In the genomic region with DNA sequence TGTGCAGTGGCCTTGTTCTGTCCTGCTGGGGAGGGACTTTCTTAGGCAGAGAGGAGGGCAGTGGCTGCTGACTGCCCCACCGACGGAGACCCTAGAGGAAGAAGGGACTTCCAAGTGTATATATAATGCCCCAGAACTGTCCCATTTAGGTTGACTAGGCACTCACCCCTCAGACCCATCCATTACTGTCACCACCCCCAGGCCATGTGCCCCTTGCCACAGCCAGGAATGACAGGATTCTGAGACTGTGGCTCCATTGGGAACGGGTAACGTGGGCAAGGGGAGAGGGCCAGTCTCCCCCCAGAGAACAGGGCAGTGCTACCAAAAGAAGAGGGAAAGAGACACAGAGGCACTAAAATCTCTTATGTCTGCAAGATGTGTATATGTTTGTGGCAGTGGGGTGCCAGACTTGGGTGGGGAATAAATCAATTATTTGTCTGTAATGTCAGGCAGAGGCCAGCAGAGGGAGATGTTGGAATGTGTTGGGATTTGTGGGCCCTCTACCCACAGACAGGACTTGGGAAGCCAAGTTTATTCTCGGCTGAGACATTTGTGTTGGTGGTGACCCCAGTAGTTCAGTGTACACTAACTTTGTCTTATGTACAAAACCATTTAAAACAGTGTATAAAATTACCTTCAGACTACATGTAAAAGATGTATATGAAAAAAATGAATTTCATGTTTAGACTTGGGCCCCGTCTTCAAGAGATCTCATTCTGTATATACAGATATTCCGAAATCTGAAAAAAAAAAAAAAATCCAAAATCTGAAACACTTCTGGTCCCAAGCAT, we compare ENCODE assay signal across 8 cellular contexts. TPM values are rescaled to one million over a fixed set of nuclear protein-coding genes. Genes with fewer than 3 reads are reported as not detected.
DNase-seq lines count a peak whose midpoint lies in the region; ATAC-seq, FAIRE-seq and TF ChIP-seq lines count a peak whose summit lies in the region.

No MANE protein-coding gene starts in this region.

- H3K4me1 Mint-ChIP-seq in stimulated activated naive CD8-positive, alpha-beta T cell treated with anti-CD3 and anti-CD28 coated beads, Interleukin-15, amount 100 ng/mL, for 72 hours = no peaks in the 10 kb centered on the region

- no peak overlapping the region for H3K27ac Mint-ChIP-seq in stimulated activated naive CD8-positive, alpha-beta T cell treated with anti-CD3 and anti-CD28 coated beads, Interleukin-15, amount 100 ng/mL, for 72 hours

- H3K79me2 ChIP-seq in OCI-LY3 (ENCODE audit: low read length) = no peaks in the 10 kb centered on the region

- TF ChIP-seq CTCF in AG09309 (IDR thresholded peaks at IDR 0.05; ENCODE audit: control insufficient read depth, insufficient read depth, low read depth, low read length, missing control alignments) (peak; percentile 70), OCI-LY3 (IDR thresholded peaks at IDR 0.05; ENCODE audit: low read depth, low read length) (peak; percentile 68), bronchial epithelial cell (IDR thresholded peaks at IDR 0.05; ENCODE audit: insufficient read depth, low read length, severe bottlenecking) (peak; percentile 66)

- H3K36me3 ChIP-seq in OCI-LY3 (replicated peaks; ENCODE audit: low read depth, low read length) (no peaks in the 10 kb centered on the region), bronchial epithelial cell (ENCODE audit: control insufficient read depth, insufficient read depth, low read length) (no peaks in the 10 kb centered on the region)

- H3K4me3 Mint-ChIP-seq in stimulated activated naive CD8-positive, alpha-beta T cell treated with anti-CD3 and anti-CD28 coated beads, Interleukin-15, amount 100 ng/mL, for 72 hours = no peak overlapping the region

- peaks cover 11% of the 10 kb centered on the region for H3K4me1 ChIP-seq in OCI-LY3 (ENCODE audit: low read length)

- no peak overlapping the region for H3K9ac ChIP-seq in OCI-LY3 (ENCODE audit: low read length)

- DNase-seq in AG09309 (ENCODE audit: low read depth) (no peak), GDM1 (lab: John Stamatoyannopoulos, UW) (peak; percentile 15), HPDE6-E6E7 (ENCODE audit: extremely low spot score) (peak; percentile 60), bronchial epithelial cell (ENCODE audit: low read depth) (peak; percentile 53), kidney glomerular epithelial cell (lab: John Stamatoyannopoulos, UW) (peak; percentile 33)
- peak; percentile 17 to 28 for DNase-seq in stimulated activated naive CD8-positive, alpha-beta T cell treated with anti-CD3 and anti-CD28 coated beads, Interleukin-15, amount 100 ng/mL, for 72 hours

- no peak for FAIRE-seq in bronchial epithelial cell (lab: Jason Lieb, UNC)

- no peak overlapping the region for H3K4me3 ChIP-seq in AG09309 (ENCODE audit: control insufficient read depth, low read depth, low read length)
- no peak overlapping the region for H3K4me3 ChIP-seq in OCI-LY3 (ENCODE audit: low read length)
- no peak overlapping the region for H3K4me3 ChIP-seq in bronchial epithelial cell (ENCODE audit: low read depth, low read length)

- H3K27ac ChIP-seq in OCI-LY3 (ENCODE audit: low read length) = no peak overlapping the region

- H3K9me3 Mint-ChIP-seq in stimulated activated naive CD8-positive, alpha-beta T cell treated with anti-CD3 and anti-CD28 coated beads, Interleukin-15, amount 100 ng/mL, for 72 hours = no peaks in the 10 kb centered on the region

- H3K27me3 ChIP-seq in OCI-LY3 (ENCODE audit: low read depth, low read length) = peaks cover 7% of the 10 kb centered on the region; the same call in 1 of the 2 replicates
- H3K27me3 ChIP-seq in bronchial epithelial cell (ENCODE audit: control insufficient read depth, insufficient read depth, low read length) = no peaks in the 10 kb centered on the region

- no peaks in the 10 kb centered on the region for H4K20me1 ChIP-seq in OCI-LY3 (ENCODE audit: insufficient read depth, low read length)

- no peak overlapping the region for H2AFZ ChIP-seq in OCI-LY3 (ENCODE audit: low read depth, low read length)

- no peak overlapping the region for H3K4me2 ChIP-seq in OCI-LY3 (ENCODE audit: low read length)

- peak; percentile 47 for ATAC-seq in stimulated activated naive CD8-positive, alpha-beta T cell treated with anti-CD3 and anti-CD28 coated beads, Interleukin-15, amount 100 ng/mL, for 72 hours
- ATAC-seq in GM19023 (IDR thresholded peaks at IDR 0.05; ENCODE audit: unreplicated experiment) = no peak

- H3K9me3 ChIP-seq in OCI-LY3 (ENCODE audit: insufficient read depth, low read length) = no peaks in the 10 kb centered on the region

- H3K27me3 Mint-ChIP-seq in stimulated activated naive CD8-positive, alpha-beta T cell treated with anti-CD3 and anti-CD28 coated beads, Interleukin-15, amount 100 ng/mL, for 72 hours = no peaks in the 10 kb centered on the region

RNA-seq across cellular contexts. Expression of a gene that starts 24.0 kb away (rescaled TPM):
- 0.26 TPM in 1 of 2 replicates, not detected in the other for total RNA-seq in bronchial epithelial cell

RNA-seq across cellular contexts. Expression of a gene that starts 40.8 kb away (rescaled TPM):
- total RNA-seq in bronchial epithelial cell = 75.3 and 98.1 TPM in 2 replicates

RNA-seq across cellular contexts. Expression of a gene that starts 41.0 kb away (rescaled TPM):
- total RNA-seq in bronchial epithelial cell = 4.7 and 12.3 TPM in 2 replicates
